In the genomic region with DNA sequence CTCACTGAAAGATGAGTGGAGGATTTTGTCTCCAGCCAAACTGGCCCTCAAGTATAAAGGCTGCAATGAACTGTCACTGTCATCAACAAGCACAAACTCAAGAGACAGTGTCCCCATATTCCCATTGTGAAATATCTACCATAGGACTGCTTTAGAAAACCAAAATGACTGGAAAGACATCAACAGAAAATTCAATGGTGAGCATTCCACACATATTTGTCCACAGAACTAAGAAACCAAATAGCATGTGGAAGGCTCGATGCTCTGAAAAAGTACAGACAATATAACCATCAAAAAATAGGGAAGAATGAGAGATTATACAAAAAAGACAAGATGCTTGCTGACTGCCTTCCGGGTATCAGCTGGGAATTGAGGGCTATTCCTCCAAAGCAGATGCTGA, we compare ENCODE assay signal across 22 cellular contexts. TPM values are rescaled to one million over a fixed set of nuclear protein-coding genes. Genes with fewer than 3 reads are reported as not detected.
"Had no signal": no experiment of that assay in that cellular context is flagged by ENCODE, and none has a peak within 500 bp of the region (broad histone marks: within the 10 kb centered on the region; RNA-seq: fewer than 3 reads in every experiment).

No MANE protein-coding gene starts in this region.

- H3K27me3 ChIP-seq: foreskin keratinocyte, neutrophil, suprapubic skin, transverse colon, vagina had no signal

- H3K9me3 Mint-ChIP-seq: activated CD4-positive, alpha-beta T cell treated with anti-CD3 and anti-CD28 coated beads, Interleukin-2, amount 10 ng/mL, durations not matched to agents 7 days and 5 days; activated naive CD4-positive, alpha-beta T cell treated with anti-CD3 and anti-CD28 coated beads, Interleukin-2, amount 10 ng/mL, durations not matched to agents 7 days and 5 days; activated naive CD8-positive, alpha-beta T cell treated with anti-CD3 and anti-CD28 coated beads, Interleukin-2, amount 50 U/mL, for 24 hours; activated T-cell treated with anti-CD3 and anti-CD28 coated beads, Interleukin-2, amount 50 U/mL, for 24 hours; effector memory CD8-positive, alpha-beta T cell; natural killer cell treated with Interleukin-12 subunit alpha and Interleukin-12 subunit beta and Interleukin-15 and Interleukin-18, amount 100 ng/mL, for 72 hours; stimulated activated naive CD8-positive, alpha-beta T cell treated with anti-CD3 and anti-CD28 coated beads, Interleukin-15, amount 100 ng/mL, for 72 hours had no signal

- ATAC-seq: activated CD4-positive, CD25-positive, alpha-beta regulatory T cell treated with anti-CD3 and anti-CD28 coated beads, Interleukin-2, amount 50 U/mL, for 24 hours; activated CD8-positive, alpha-beta T cell treated with anti-CD3 and anti-CD28 coated beads, Interleukin-2, amount 10 ng/mL, durations not matched to agents 7 days and 5 days; activated naive CD8-positive, alpha-beta T cell treated with anti-CD3 and anti-CD28 coated beads, Interleukin-2, amount 50 U/mL, for 24 hours; effector memory CD8-positive, alpha-beta T cell; left ventricle myocardium superior; natural killer cell treated with Interleukin-12 subunit alpha and Interleukin-12 subunit beta and Interleukin-15 and Interleukin-18, amount 100 ng/mL, for 72 hours; stimulated activated naive CD8-positive, alpha-beta T cell treated with anti-CD3 and anti-CD28 coated beads, Interleukin-15, amount 100 ng/mL, for 72 hours had no signal

- DNase-seq: activated CD4-positive, alpha-beta T cell treated with anti-CD3 and anti-CD28 coated beads, Interleukin-2, amount 10 ng/mL, durations not matched to agents 7 days and 5 days; activated CD8-positive, alpha-beta T cell treated with anti-CD3 and anti-CD28 coated beads, Interleukin-2, amount 10 ng/mL, durations not matched to agents 7 days and 5 days; activated naive CD4-positive, alpha-beta T cell treated with anti-CD3 and anti-CD28 coated beads, Interleukin-2, amount 10 ng/mL, durations not matched to agents 7 days and 5 days; activated naive CD8-positive, alpha-beta T cell treated with anti-CD3 and anti-CD28 coated beads, Interleukin-2, amount 50 U/mL, for 24 hours; activated T-cell treated with anti-CD3 and anti-CD28 coated beads, Interleukin-2, amount 50 U/mL, for 24 hours; aorta; effector memory CD8-positive, alpha-beta T cell; left ventricle myocardium superior; stimulated activated CD4-positive, alpha-beta T cell treated with anti-CD3 and anti-CD28 coated beads, Interleukin-12 subunit alpha, Interleukin-12 subunit beta, amount 100 ng/mL, for 4 hours; stimulated activated CD4-positive, alpha-beta T cell treated with anti-CD3 and anti-CD28 coated beads, Interleukin-1b, Interleukin-23, amount 100 ng/mL, for 48 hours; stimulated activated naive CD8-positive, alpha-beta T cell treated with anti-CD3 and anti-CD28 coated beads, Interleukin-15, amount 100 ng/mL, for 72 hours; transverse colon had no signal

- H3K4me3 ChIP-seq: suprapubic skin, transverse colon, vagina had no signal

- H3K4me3 Mint-ChIP-seq: activated CD4-positive, alpha-beta T cell treated with anti-CD3 and anti-CD28 coated beads, Interleukin-2, amount 10 ng/mL, durations not matched to agents 7 days and 5 days; activated CD8-positive, alpha-beta T cell treated with anti-CD3 and anti-CD28 coated beads, Interleukin-2, amount 10 ng/mL, durations not matched to agents 7 days and 5 days; activated naive CD4-positive, alpha-beta T cell treated with anti-CD3 and anti-CD28 coated beads, Interleukin-2, amount 10 ng/mL, durations not matched to agents 7 days and 5 days; activated naive CD8-positive, alpha-beta T cell treated with anti-CD3 and anti-CD28 coated beads, Interleukin-2, amount 50 U/mL, for 24 hours; activated T-cell treated with anti-CD3 and anti-CD28 coated beads, Interleukin-2, amount 50 U/mL, for 24 hours; effector memory CD8-positive, alpha-beta T cell; natural killer cell treated with Interleukin-12 subunit alpha and Interleukin-12 subunit beta and Interleukin-15 and Interleukin-18, amount 100 ng/mL, for 72 hours; stimulated activated naive CD8-positive, alpha-beta T cell treated with anti-CD3 and anti-CD28 coated beads, Interleukin-15, amount 100 ng/mL, for 72 hours had no signal

- H3K4me1 ChIP-seq: transverse colon, vagina had no signal

- H3K9me3 ChIP-seq: neutrophil, suprapubic skin, transverse colon, vagina had no signal

- H3K27ac Mint-ChIP-seq: activated CD4-positive, alpha-beta T cell treated with anti-CD3 and anti-CD28 coated beads, Interleukin-2, amount 10 ng/mL, durations not matched to agents 7 days and 5 days; activated CD8-positive, alpha-beta T cell treated with anti-CD3 and anti-CD28 coated beads, Interleukin-2, amount 10 ng/mL, durations not matched to agents 7 days and 5 days; activated naive CD4-positive, alpha-beta T cell treated with anti-CD3 and anti-CD28 coated beads, Interleukin-2, amount 10 ng/mL, durations not matched to agents 7 days and 5 days; activated naive CD8-positive, alpha-beta T cell treated with anti-CD3 and anti-CD28 coated beads, Interleukin-2, amount 50 U/mL, for 24 hours; activated T-cell treated with anti-CD3 and anti-CD28 coated beads, Interleukin-2, amount 50 U/mL, for 24 hours; effector memory CD8-positive, alpha-beta T cell; natural killer cell treated with Interleukin-12 subunit alpha and Interleukin-12 subunit beta and Interleukin-15 and Interleukin-18, amount 100 ng/mL, for 72 hours had no signal

- H3K27ac ChIP-seq: foreskin keratinocyte, neutrophil, suprapubic skin, transverse colon, vagina had no signal

- H3K27me3 Mint-ChIP-seq: activated CD4-positive, alpha-beta T cell treated with anti-CD3 and anti-CD28 coated beads, Interleukin-2, amount 10 ng/mL, durations not matched to agents 7 days and 5 days; activated naive CD4-positive, alpha-beta T cell treated with anti-CD3 and anti-CD28 coated beads, Interleukin-2, amount 10 ng/mL, durations not matched to agents 7 days and 5 days; activated naive CD8-positive, alpha-beta T cell treated with anti-CD3 and anti-CD28 coated beads, Interleukin-2, amount 50 U/mL, for 24 hours; activated T-cell treated with anti-CD3 and anti-CD28 coated beads, Interleukin-2, amount 50 U/mL, for 24 hours; effector memory CD8-positive, alpha-beta T cell; natural killer cell treated with Interleukin-12 subunit alpha and Interleukin-12 subunit beta and Interleukin-15 and Interleukin-18, amount 100 ng/mL, for 72 hours; stimulated activated naive CD8-positive, alpha-beta T cell treated with anti-CD3 and anti-CD28 coated beads, Interleukin-15, amount 100 ng/mL, for 72 hours had no signal

- H3K4me1 Mint-ChIP-seq: activated naive CD4-positive, alpha-beta T cell treated with anti-CD3 and anti-CD28 coated beads, Interleukin-2, amount 10 ng/mL, durations not matched to agents 7 days and 5 days; activated naive CD8-positive, alpha-beta T cell treated with anti-CD3 and anti-CD28 coated beads, Interleukin-2, amount 50 U/mL, for 24 hours; stimulated activated naive CD8-positive, alpha-beta T cell treated with anti-CD3 and anti-CD28 coated beads, Interleukin-15, amount 100 ng/mL, for 72 hours had no signal

RNA-seq across cellular contexts. Expression of gene GPR45, which starts 50.4 kb away (rescaled TPM):
- total RNA-seq: activated CD4-positive, alpha-beta T cell treated with anti-CD3 and anti-CD28 coated beads, Interleukin-2, amount 10 ng/mL, durations not matched to agents 7 days and 5 days; activated CD8-positive, alpha-beta T cell treated with anti-CD3 and anti-CD28 coated beads, Interleukin-2, amount 10 ng/mL, durations not matched to agents 7 days and 5 days; aorta; bronchial epithelial cell; dermis microvascular lymphatic vessel endothelial cell; foreskin keratinocyte; left ventricle myocardium superior; mesenteric fat pad; natural killer cell treated with Interleukin-12 subunit alpha and Interleukin-12 subunit beta and Interleukin-15 and Interleukin-18, amount 100 ng/mL, for 72 hours; suprapubic skin; T-helper 1 cell treated with Interleukin-12 subunit alpha and Interleukin-12 subunit beta and Interleukin-4 antibody, amounts not matched to agents 30 ng/mL and 1 ng/mL, for 36 hours; transverse colon; vagina had no signal
- polyA plus RNA-seq: foreskin keratinocyte had no signal
